Comparison of ENCODE assay signal across 8 cellular contexts in genomic region chr1:222589462-222590302, GRCh38.
DNase-seq lines count a peak whose midpoint lies in the region; ATAC-seq and TF ChIP-seq lines count a peak whose summit lies in the region.

Gene TAF1A, minus strand, starts transcription at chr1:222589933.

- DNase-seq in Ammon's horn (ENCODE audit: low spot score) (peak; percentile 95), NCI-H524 (lab: John Stamatoyannopoulos, UW) (peak; percentile 63 to 82), choroid plexus epithelial cell (ENCODE audit: low read depth) (peak; percentile 82), kidney glomerular epithelial cell (lab: John Stamatoyannopoulos, UW) (peak; percentile 85)
- DNase-seq in activated CD4-positive, alpha-beta T cell treated with anti-CD3 and anti-CD28 coated beads for 24 hours (ENCODE audit: low read depth in 2 of 2) = peak; percentile 70 to 75
- peak; percentile 50 to 59 for DNase-seq in stimulated activated CD4-positive, alpha-beta T cell treated with anti-CD3 and anti-CD28 coated beads, Interleukin-1b, Interleukin-23, amount 100 ng/mL, for 1 hour (ENCODE audit: low read depth in 2 of 2)

- TF ChIP-seq CTCF in choroid plexus epithelial cell (conservative IDR thresholded peaks at IDR 0.05; ENCODE audit: low read depth, low read length) = no peak

- ATAC-seq in GM19043 (IDR thresholded peaks at IDR 0.05; ENCODE audit: low read depth, unreplicated experiment) (peak; percentile 99), HG03354 (IDR thresholded peaks at IDR 0.05; ENCODE audit: poor library complexity, severe bottlenecking, unreplicated experiment) (peak; percentile 100)

- H3K4me3 ChIP-seq in choroid plexus epithelial cell (ENCODE audit: low read depth, low read length) = peak within 1 kb of the TSS; percentile 75

Comparison
In these comparisons a context has a peak if more than half of its experiments do, and no peak if none do; other contexts are left out.
1. Peak in every context shown above with its lines: DNase-seq, ATAC-seq and H3K4me3 ChIP-seq.